15 cellular contexts compared by ENCODE assay signal in the genomic region with DNA sequence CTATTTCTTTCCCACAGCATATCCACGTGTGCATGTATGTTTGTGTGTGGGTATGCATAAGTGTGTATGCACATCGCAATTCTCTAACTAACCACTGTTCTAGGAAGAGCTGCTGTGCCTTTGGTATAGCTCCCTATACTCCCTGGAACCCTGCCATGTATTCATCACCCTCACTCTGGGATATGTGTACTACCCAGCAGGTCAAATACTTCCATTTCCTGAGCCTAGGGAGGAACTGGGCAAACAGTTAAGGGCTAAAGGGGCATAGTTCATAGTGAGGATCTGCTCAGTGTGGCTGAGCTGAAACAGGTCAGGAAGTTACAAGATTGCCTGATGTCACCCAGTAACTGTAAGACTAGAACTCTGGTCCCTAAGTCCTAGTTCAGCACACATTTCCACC.
A peak's percentile ranks its signal among the peaks of the same experiment; 100 is the strongest.
DNase-seq lines count a peak whose midpoint lies in the region; ATAC-seq and TF ChIP-seq lines count a peak whose summit lies in the region.
"Had no signal": no experiment of that assay in that cellular context is flagged by ENCODE, and none has a peak within 500 bp of the region (broad histone marks: within the 10 kb centered on the region; RNA-seq: fewer than 3 reads in every experiment).

No MANE protein-coding gene starts in this region.

- peaks cover 46% of the 10 kb centered on the region for H3K4me1 Mint-ChIP-seq in CD4-positive, alpha-beta T cell (ENCODE audit: low read depth)
- no peaks in the 10 kb centered on the region for H3K4me1 Mint-ChIP-seq in HFFc6 (ENCODE audit: low read depth)

- no peak for TF ChIP-seq RAD21 in liver (IDR thresholded peaks at IDR 0.05)

- no peak for DNase-seq in CD4-positive, alpha-beta T cell
- DNase-seq in ELR (ENCODE audit: low read depth) (peak; percentile 13), SW480 (ENCODE audit: low spot score) (peak; percentile 60), BE2C (no peak), Ammon's horn (ENCODE audit: low spot score) (no peak), HFFc6 (no peak)
- DNase-seq: activated CD4-positive, alpha-beta T cell treated with anti-CD3 and anti-CD28 coated beads for 36 hours; hypothalamus; left ventricle myocardium superior; naive B cell; NCI-H1436 treated with DMSO at 0.1 percent for 48 hours; NCI-H774; T-helper 9 cell had no signal

- H3K36me3 ChIP-seq in liver (ENCODE audit: control insufficient read depth in 4 of 4, insufficient read depth in 3 of 4, low read depth in 1 of 4, low read length in 3 of 4), result no peaks in the 10 kb centered on the region
- H3K36me3 ChIP-seq in BE2C, result no peaks in the 10 kb centered on the region

- H3K4me3 ChIP-seq in liver (ENCODE audit: low read depth in 1 of 3, low read length in 3 of 3) (no peak overlapping the region), BE2C (ENCODE audit: low read depth, low read length) (no peak overlapping the region)

- H3K9me3 ChIP-seq in CD4-positive, alpha-beta T cell (ENCODE audit: control insufficient read depth, low read length), result no peaks in the 10 kb centered on the region
- H3K9me3 ChIP-seq in liver (ENCODE audit: control insufficient read depth in 4 of 4, low read length in 3 of 4), result peaks cover 0 to 3% (median 2%) of the 10 kb centered on the region in 4 donors
- no peaks in the 10 kb centered on the region for H3K9me3 ChIP-seq in BE2C

- H3K27ac Mint-ChIP-seq in CD4-positive, alpha-beta T cell, result peak overlapping the region; percentile 78
- no peak overlapping the region for H3K27ac Mint-ChIP-seq in HFFc6
- H3K27ac Mint-ChIP-seq: naive B cell had no signal

- CTCF ChIA-PET in CD4-positive, alpha-beta T cell (lab: Charles Lee), result interaction anchor here (0.8 kb wide), 1 partner anchor 387 kb away, joined by 4 read pairs; no protein-coding TSS in a partner anchor

- no peaks in the 10 kb centered on the region for H3K27me3 Mint-ChIP-seq in CD4-positive, alpha-beta T cell
- H3K27me3 Mint-ChIP-seq in HFFc6 (ENCODE audit: insufficient read depth), result peaks cover 34% of the 10 kb centered on the region
- H3K27me3 Mint-ChIP-seq: IgD-negative memory B cell had no signal

- 85% methylated on average over 2 of the region's 2 CpGs for WGBS in liver

- H3K36me3 Mint-ChIP-seq in CD4-positive, alpha-beta T cell (ENCODE audit: low read depth), result peaks cover 4% of the 10 kb centered on the region
- H3K36me3 Mint-ChIP-seq in HFFc6 (ENCODE audit: low read depth), result peaks cover 10% of the 10 kb centered on the region

- POLR2A ChIA-PET in CD4-positive, alpha-beta T cell (lab: Charles Lee), result interaction anchor here (1.2 to 5.9 kb wide), 4 partner anchors 8 to 385 kb away, joined by 3 to 69 read pairs (median 36); a partner anchor contains a TSS

- no peak for TF ChIP-seq CTCF in CD4-positive, alpha-beta T cell (IDR thresholded peaks at IDR 0.05)
- TF ChIP-seq CTCF in liver (IDR thresholded peaks at IDR 0.05; ENCODE audit: low read depth, low read length, missing input control) (no peak), BE2C (IDR thresholded peaks at IDR 0.05; ENCODE audit: low read depth, low read length) (no peak), HFFc6 (IDR thresholded peaks at IDR 0.05) (no peak)

- H3K27ac ChIP-seq in CD4-positive, alpha-beta T cell (ENCODE audit: low read depth, low read length), result no peak overlapping the region
- H3K27ac ChIP-seq in liver (ENCODE audit: low read depth in 1 of 2, low read length in 2 of 2), result no peak overlapping the region

- no peak overlapping the region for H3K9ac ChIP-seq in liver (ENCODE audit: low read depth in 1 of 2, low read length in 2 of 2)

- H3K4me3 Mint-ChIP-seq in CD4-positive, alpha-beta T cell, result no peak overlapping the region
- H3K4me3 Mint-ChIP-seq in HFFc6, result no peak overlapping the region
- H3K4me3 Mint-ChIP-seq: activated CD4-positive, alpha-beta T cell treated with anti-CD3 and anti-CD28 coated beads for 36 hours; naive B cell had no signal

- intact Hi-C loops in CD4-positive, alpha-beta T cell (cut with DNase I, micrococcal nuclease), result loop anchor here in 1 of 2 experiments (10.0 kb wide), 1 partner anchor 52 kb away; no protein-coding TSS in a partner anchor

- no peaks in the 10 kb centered on the region for H3K27me3 ChIP-seq in CD4-positive, alpha-beta T cell (ENCODE audit: control insufficient read depth, insufficient read depth, low read length)
- no peaks in the 10 kb centered on the region for H3K27me3 ChIP-seq in liver (ENCODE audit: control insufficient read depth in 4 of 4, insufficient read depth in 4 of 4, low read length in 3 of 4)
- H3K27me3 ChIP-seq in BE2C, result peaks cover 5% of the 10 kb centered on the region; the same call in 1 of the 2 replicates

- H3K4me1 ChIP-seq in liver (ENCODE audit: control insufficient read depth in 4 of 4, insufficient read depth in 4 of 4, low read length in 3 of 4) (peaks cover 0 to 5% (median 0%) of the 10 kb centered on the region in 4 donors), BE2C (no peaks in the 10 kb centered on the region)

- ATAC-seq in CD4-positive, alpha-beta T cell (ENCODE audit: poor library complexity), result no peak
- ATAC-seq: activated CD4-positive, alpha-beta T cell treated with anti-CD3 and anti-CD28 coated beads for 36 hours; left ventricle myocardium superior had no signal

- peaks cover 6% of the 10 kb centered on the region for H3K9me3 Mint-ChIP-seq in CD4-positive, alpha-beta T cell
- H3K9me3 Mint-ChIP-seq in HFFc6, result peaks cover 11% of the 10 kb centered on the region

TF ChIP-seq in liver, 16 proteins besides CTCF, POLR2A, EP300 and RAD21:
- TF ChIP-seq EGR1 (IDR thresholded peaks at IDR 0.05; ENCODE audit: low read depth in 2 of 2) (no peak), HNF4A (conservative IDR thresholded peaks at IDR 0.05) (peak; percentile 40 to 42), RXRA (IDR thresholded peaks at IDR 0.05) (peak; percentile 30 to 53)

Comparison
In these comparisons a context has a peak if more than half of its experiments do, and no peak if none do; other contexts are left out.
1. DNase-seq: peak in ELR (single experiment) and SW480 (single experiment); none in CD4-positive, alpha-beta T cell (0 of 10), BE2C (single experiment), Ammon's horn (single experiment) and HFFc6 (single experiment).